ENCODE assay signal across 21 cellular contexts in genomic region chr22:35549338-35549737, GRCh38. TPM values are rescaled to one million over a fixed set of nuclear protein-coding genes. Genes with fewer than 3 reads are reported as not detected.
DNase-seq lines count a peak whose midpoint lies in the region; TF ChIP-seq lines count a peak whose summit lies in the region.
"Had no signal": no experiment of that assay in that cellular context is flagged by ENCODE, and none has a peak within 500 bp of the region (broad histone marks: within the 10 kb centered on the region; RNA-seq: fewer than 3 reads in every experiment).

No MANE protein-coding gene starts in this region.

- intact Hi-C loops in A673 (cut with micrococcal nuclease; ENCODE audit: unreplicated experiment), result no loop called here

- BruUV-seq in A673 (replicated peaks; lab: Mats Ljungman, UMichigan), result no TSS peak

- 10% methylated on average over 11 of the region's 12 CpGs for WGBS in suprapubic skin

- H3K9me3 ChIP-seq in A673 (ENCODE audit: low read depth, low read length, poor library complexity, severe bottlenecking), result no peaks in the 10 kb centered on the region
- no peaks in the 10 kb centered on the region for H3K9me3 ChIP-seq in suprapubic skin
- H3K9me3 ChIP-seq: SJSA1 had no signal

- H3K36me3 ChIP-seq in A673 (ENCODE audit: insufficient read depth, low read length, poor library complexity, severe bottlenecking), result no peaks in the 10 kb centered on the region
- no peaks in the 10 kb centered on the region for H3K36me3 ChIP-seq in suprapubic skin
- H3K36me3 ChIP-seq: cardiac muscle cell, SJSA1 had no signal

- H3K4me1 ChIP-seq in A673 (ENCODE audit: insufficient read depth, low read length, poor library complexity, severe bottlenecking) (peaks cover 25% of the 10 kb centered on the region), suprapubic skin (peaks cover 6% of the 10 kb centered on the region)
- H3K4me1 ChIP-seq: SJSA1 had no signal

- TF ChIP-seq EP300 in suprapubic skin (IDR thresholded peaks at IDR 0.05), result no peak

- no peak for TF ChIP-seq POLR2A in suprapubic skin (IDR thresholded peaks at IDR 0.05)
- no peak for TF ChIP-seq POLR2A in erythroblast (IDR thresholded peaks at IDR 0.05; ENCODE audit: low read length)

- H3K4me3 ChIP-seq in A673 (ENCODE audit: low read depth, low read length, poor library complexity, severe bottlenecking) (no peak overlapping the region), suprapubic skin (no peak overlapping the region)
- H3K4me3 ChIP-seq: cardiac muscle cell, SJSA1 had no signal

- H3K27me3 ChIP-seq in A673 (replicated peaks; ENCODE audit: insufficient read depth, low read depth, low read length, poor library complexity), result no peaks in the 10 kb centered on the region
- peaks cover 13% of the 10 kb centered on the region for H3K27me3 ChIP-seq in suprapubic skin
- H3K27me3 ChIP-seq: SJSA1 had no signal

- POLR2A ChIA-PET in A673 (lab: Charles Lee; ENCODE audit: low non-redundant PET), result no interaction called here

- peak overlapping the region; percentile 46 for H3K27ac ChIP-seq in A673 (ENCODE audit: low read depth, low read length, poor library complexity, severe bottlenecking)
- H3K27ac ChIP-seq in suprapubic skin, result no peak overlapping the region
- H3K27ac ChIP-seq: cardiac muscle cell, SJSA1 had no signal

- TF ChIP-seq CTCF in A673 (conservative IDR thresholded peaks at IDR 0.05; ENCODE audit: low read depth, low read length) (no peak), suprapubic skin (IDR thresholded peaks at IDR 0.05) (no peak)

- DNase-seq in A673 (ENCODE audit: low spot score), result peak; percentile 85
- DNase-seq in NCI-H1092 (lab: John Stamatoyannopoulos, UW), result peak; percentile 67
- DNase-seq in astrocyte of the hippocampus (ENCODE audit: low read depth, low spot score), result peak; percentile 60
- DNase-seq in medulla oblongata (ENCODE audit: extremely low spot score), result peak; percentile 35
- no peak for DNase-seq in ureter (ENCODE audit: low spot score)
- DNase-seq in suprapubic skin (ENCODE audit: low spot score in 2 of 2), result no peak
- no peak for DNase-seq in erythroblast (lab: John Stamatoyannopoulos, UW)
- DNase-seq in activated CD4-positive, alpha-beta T cell treated with anti-CD3 and anti-CD28 coated beads, Interleukin-2, amount 50 U/mL, for 1 hour, result no peak
- DNase-seq: activated CD4-positive, CD25-positive, alpha-beta regulatory T cell treated with anti-CD3 and anti-CD28 coated beads, Interleukin-2, amount 50 U/mL, for 72 hours; activated naive CD8-positive, alpha-beta T cell treated with anti-CD3 and anti-CD28 coated beads for 36 hours; CD4-positive, alpha-beta T cell; effector memory CD4-positive, alpha-beta T cell; kidney; mesendoderm; NCI-H187; nephron progenitor cell; stimulated activated naive CD4-positive, alpha-beta T cell had no signal

- CTCF ChIA-PET in A673 (lab: Charles Lee), result interaction anchor here (0.6 kb wide), 1 partner anchor 73 kb away, joined by 3 read pairs; no protein-coding TSS in a partner anchor

RNA-seq across cellular contexts. Expression of gene RASD2, which starts 8.7 kb away (rescaled TPM):
- total RNA-seq in A673 (2021) (1.3 and 3.1 TPM in 2 replicates), ureter (8.7 TPM), suprapubic skin (1 to 10 TPM in 2 of 4 donors, under 1 TPM in 2; 0.89 to 1.7 (median 1.2) TPM)
- total RNA-seq: activated T-helper 1 cell treated with anti-CD3 and anti-CD28 coated beads, Interleukin-12 subunit alpha, Interleukin-12 subunit beta, Interleukin-2, Interleukin-4 antibody, amounts not matched to agents 30 ng/mL and 10 ng/mL and 1 ng/mL, durations not matched to agents 14 hours and 24 hours and 36 hours; HepG2; SJSA1 had no signal

Comparison
In these comparisons a context has a peak if more than half of its experiments do, and no peak if none do; other contexts are left out.
1. DNase-seq: peak in A673 (single experiment), NCI-H1092 (single experiment), astrocyte of the hippocampus (single experiment) and medulla oblongata (single experiment); none in ureter (single experiment), suprapubic skin (0 of 2), erythroblast (0 of 2) and activated CD4-positive, alpha-beta T cell treated with anti-CD3 and anti-CD28 coated beads, Interleukin-2, amount 50 U/mL, for 1 hour (single experiment).